In genomic region chr18:48391863-48392262, GRCh38 we compare ENCODE assay signal across 23 cellular contexts. TPM values are rescaled to one million over a fixed set of nuclear protein-coding genes. Genes with fewer than 3 reads are reported as not detected.
A peak's percentile ranks its signal among the peaks of the same experiment; 100 is the strongest.
DNase-seq lines count a peak whose midpoint lies in the region; FAIRE-seq and TF ChIP-seq lines count a peak whose summit lies in the region.
"Had no signal": no experiment of that assay in that cellular context is flagged by ENCODE, and none has a peak within 500 bp of the region (broad histone marks: within the 10 kb centered on the region; RNA-seq: fewer than 3 reads in every experiment).

No MANE protein-coding gene starts in this region.

- H3K27ac Mint-ChIP-seq in type B pancreatic cell (no peak overlapping the region), chondrocyte (ENCODE audit: unreplicated experiment) (no peak overlapping the region)

- H3K4me3 Mint-ChIP-seq in type B pancreatic cell (no peak overlapping the region), chondrocyte (ENCODE audit: unreplicated experiment) (no peak overlapping the region)

- H4K8ac ChIP-seq in H1 (ENCODE audit: extremely low read depth, insufficient read depth, low read length) (no peak overlapping the region), mesendoderm (ENCODE audit: low read depth, low read length) (no peak overlapping the region)

- H2BK5ac ChIP-seq in H1 (ENCODE audit: low read depth, low read length), result no peak overlapping the region
- no peak overlapping the region for H2BK5ac ChIP-seq in mesendoderm (ENCODE audit: low read length)

- FAIRE-seq in H1 (lab: Jason Lieb, UNC), result no peak
- FAIRE-seq: astrocyte had no signal

- H3K4me3 ChIP-seq in H1 (ENCODE audit: extremely low read depth in 1 of 4, insufficient read depth in 2 of 4, low read depth in 3 of 4, low read length in 4 of 4) (no peak overlapping the region), mesendoderm (ENCODE audit: low read length) (no peak overlapping the region)
- H3K4me3 ChIP-seq: sigmoid colon had no signal

- no peaks in the 10 kb centered on the region; a peak in 2 of 7 replicates for H3K27me3 ChIP-seq in H1 (replicated peaks in 1 of 4; ENCODE audit: control insufficient read depth in 3 of 4, extremely low read depth in 1 of 4, insufficient read depth in 3 of 4, low read length in 3 of 4)
- no peaks in the 10 kb centered on the region for H3K27me3 ChIP-seq in mesendoderm (ENCODE audit: insufficient read depth, low read length, poor library complexity)

- H2AK5ac ChIP-seq in H1 (ENCODE audit: low read depth, low read length) (no peak overlapping the region), mesendoderm (ENCODE audit: low read length) (no peak overlapping the region)

- WGBS in H1 (ENCODE audit: extremely low coverage in 1 of 2, insufficient coverage in 1 of 2, insufficient read length in 1 of 2, insufficient replicate concordance in 2 of 2, low coverage in 1 of 2, low lambda C conversion rate in 2 of 2, missing lambda C conversion rate in 1 of 2), 2 experiments, result 97% methylated on average over 3 of the region's 3 CpGs; no CpG with 5 or more reads in 1 of the 2 experiments
- no CpG with 5 or more reads among the region's 3 CpGs for WGBS in mesendoderm (ENCODE audit: extremely low coverage, insufficient coverage, low lambda C conversion rate)

- no peaks in the 10 kb centered on the region for H3K36me3 Mint-ChIP-seq in type B pancreatic cell
- H3K36me3 Mint-ChIP-seq in chondrocyte (ENCODE audit: low read depth), result peaks cover 2% of the 10 kb centered on the region

- no peak overlapping the region for H3K14ac ChIP-seq in H1 (ENCODE audit: insufficient read length)

- H2BK20ac ChIP-seq in H1 (ENCODE audit: low read length), result peak overlapping the region; percentile 76

- H3K9me3 Mint-ChIP-seq in type B pancreatic cell (no peaks in the 10 kb centered on the region), chondrocyte (ENCODE audit: low read depth) (no peaks in the 10 kb centered on the region)

- CTCF ChIA-PET in H1 (lab: Charles Lee; ENCODE audit: partially characterized antibody), result interaction anchor here (1.0 to 2.1 kb wide), 9 partner anchors 8 to 354 kb away, joined by 3 to 8 read pairs (median 5); no protein-coding TSS in a partner anchor

- H3K27ac ChIP-seq in H1 (ENCODE audit: low read depth, low read length) (no peak overlapping the region), mesendoderm (ENCODE audit: low read depth, low read length) (no peak overlapping the region)
- H3K27ac ChIP-seq: 22Rv1, epithelial cell of prostate had no signal

- no peak overlapping the region for H3K9ac ChIP-seq in H1 (replicated peaks in 1 of 4; ENCODE audit: extremely low read depth in 1 of 4, low read depth in 3 of 4, low read length in 3 of 4)
- no peak overlapping the region for H3K9ac ChIP-seq in mesendoderm (ENCODE audit: low read length)
- H3K9ac ChIP-seq: SK-N-SH had no signal

- H3K4me1 Mint-ChIP-seq in type B pancreatic cell (ENCODE audit: unreplicated experiment) (peaks cover 17% of the 10 kb centered on the region), chondrocyte (ENCODE audit: low read depth) (peaks cover 21% of the 10 kb centered on the region)

- H3K4me1 ChIP-seq in H1 (replicated peaks in 1 of 4; ENCODE audit: control insufficient read depth in 3 of 4, insufficient read depth in 4 of 4, low read length in 3 of 4) (peaks cover 0 to 5% (median 0%) of the 10 kb centered on the region in 4 experiments; a peak in 1 of 7 replicates), mesendoderm (ENCODE audit: control insufficient read depth, low read depth, low read length) (no peaks in the 10 kb centered on the region)

- H3K56ac ChIP-seq in H1 (replicated peaks; ENCODE audit: insufficient read length, low read depth, low read length), result no peak overlapping the region
- no peak overlapping the region for H3K56ac ChIP-seq in mesendoderm (ENCODE audit: low read length)

- H2BK120ac ChIP-seq in H1 (replicated peaks; ENCODE audit: low read depth, low read length) (no peak overlapping the region), mesendoderm (ENCODE audit: low read depth, low read length) (no peak overlapping the region)

- H3K27me3 Mint-ChIP-seq in type B pancreatic cell (peaks cover 11% of the 10 kb centered on the region), chondrocyte (ENCODE audit: low read depth) (peaks cover 31% of the 10 kb centered on the region)

- TF ChIP-seq EP300 in H1 (IDR thresholded peaks at IDR 0.05; ENCODE audit: borderline replicate concordance in 1 of 2, low read depth in 2 of 2, low read length in 2 of 2), result no peak

- H3K9me3 ChIP-seq in H1 (ENCODE audit: insufficient read depth in 2 of 2, low read depth in 1 of 2, low read length in 1 of 2), result no peaks in the 10 kb centered on the region
- H3K9me3 ChIP-seq: sigmoid colon, SK-N-SH had no signal

- no peak overlapping the region for H2BK12ac ChIP-seq in H1 (ENCODE audit: low read depth, low read length)

- H3K4ac ChIP-seq in H1 (replicated peaks; ENCODE audit: insufficient read length, low read depth, low read length), result no peak overlapping the region
- no peak overlapping the region for H3K4ac ChIP-seq in mesendoderm (ENCODE audit: low read depth, low read length)

- H2AFZ ChIP-seq in H1 (ENCODE audit: low read length), result no peak overlapping the region

- H3K79me2 ChIP-seq in H1 (ENCODE audit: control insufficient read depth in 1 of 2, insufficient read depth in 2 of 2, low read length in 2 of 2) (no peaks in the 10 kb centered on the region), mesendoderm (ENCODE audit: control insufficient read depth, insufficient read depth, low read length) (no peaks in the 10 kb centered on the region)

- POLR2A ChIA-PET in H1 (lab: Charles Lee; ENCODE audit: partially characterized antibody), result interaction anchor here (1.0 kb wide), 1 partner anchor 157 kb away, joined by 3 read pairs; no protein-coding TSS in a partner anchor

- TF ChIP-seq RAD21 in H1 (IDR thresholded peaks at IDR 0.05 in 1 of 2, conservative IDR thresholded peaks at IDR 0.05 in 1 of 2; ENCODE audit: low read depth in 2 of 2, low read length in 2 of 2), result no peak

- H3K23ac ChIP-seq in H1 (ENCODE audit: insufficient read length), result no peak overlapping the region
- H3K23ac ChIP-seq in mesendoderm (ENCODE audit: low read length), result no peak overlapping the region

- peaks cover 2% of the 10 kb centered on the region; the same call in 1 of the 2 replicates for H3K23me2 ChIP-seq in H1 (ENCODE audit: low read depth, low read length)

- DNase-seq in DMS 273 (lab: John Stamatoyannopoulos, UW; ENCODE audit: unreplicated experiment), result peak; percentile 77
- no peak for DNase-seq in DMS 273 treated with DMSO at 0.1 percent for 48 hours (lab: John Stamatoyannopoulos, UW)
- no peak for DNase-seq in H1 (ENCODE audit: low read depth in 1 of 2, low spot score in 2 of 2)
- DNase-seq in mesendoderm, result no peak
- DNase-seq in type B pancreatic cell (ENCODE audit: extremely low spot score, unreplicated experiment), result peak; percentile 11
- DNase-seq in DMS153 (lab: John Stamatoyannopoulos, UW), result no peak
- no peak for DNase-seq in NOMO-1 treated with DMSO at 0.1 percent for 48 hours (lab: John Stamatoyannopoulos, UW; ENCODE audit: unreplicated experiment)
- no peak for DNase-seq in chondrocyte (ENCODE audit: low spot score)
- DNase-seq: activated CD4-positive, alpha-beta T cell treated with anti-CD3 and anti-CD28 coated beads for 4 hours; activated CD8-positive, alpha-beta memory T cell treated with anti-CD3 and anti-CD28 coated beads, Interleukin-2, amount 50 U/mL, for 4 hours; activated gamma-delta T cell; glutamatergic neuron; NCI-H2029; NCI-H510A treated with DMSO at 0.1 percent for 48 hours; occipital lobe; sigmoid colon; SK-N-SH; stimulated activated CD4-positive, alpha-beta T cell treated with anti-CD3 and anti-CD28 coated beads, Interleukin-4, amount 100 ng/mL, for 24 hours; T1000 had no signal

- 0 out of 2 replicates have a peak overlapping the region, but pooled peaks have one; percentile 13 for H2BK15ac ChIP-seq in H1 (ENCODE audit: low read length)
- H2BK15ac ChIP-seq in mesendoderm (replicated peaks; ENCODE audit: low read depth), result no peak overlapping the region

- H3K18ac ChIP-seq in H1 (ENCODE audit: extremely low read depth, low read length) (no peak overlapping the region), mesendoderm (ENCODE audit: low read length) (peak overlapping the region; percentile 45)

- H4K91ac ChIP-seq in H1 (replicated peaks; ENCODE audit: insufficient read length, low read length), result no peak overlapping the region

- H3K4me2 ChIP-seq in H1 (ENCODE audit: insufficient read depth in 1 of 2, low read depth in 2 of 2, low read length in 2 of 2) (no peak overlapping the region), mesendoderm (ENCODE audit: low read length) (no peak overlapping the region)
- H3K4me2 ChIP-seq: SK-N-SH had no signal

- TF ChIP-seq CTCF in H1 (IDR thresholded peaks at IDR 0.05; ENCODE audit: control extremely low read depth in 1 of 3, insufficient read depth in 1 of 3, low read depth in 1 of 3, low read length in 3 of 3) (no peak), type B pancreatic cell (conservative IDR thresholded peaks at IDR 0.05) (no peak), chondrocyte (IDR thresholded peaks at IDR 0.05) (no peak)

- H4K5ac ChIP-seq in H1 (ENCODE audit: insufficient read length, low read depth, low read length) (no peak overlapping the region), mesendoderm (ENCODE audit: low read length) (no peak overlapping the region)

- H3K79me1 ChIP-seq in H1 (ENCODE audit: low read depth, low read length) (no peaks in the 10 kb centered on the region), mesendoderm (ENCODE audit: low read length) (no peaks in the 10 kb centered on the region)

- no peak for TF ChIP-seq POLR2A in H1 (IDR thresholded peaks at IDR 0.05; ENCODE audit: control extremely low read depth in 1 of 2, low read depth in 2 of 2, low read length in 2 of 2)

- no peaks in the 10 kb centered on the region for H4K20me1 ChIP-seq in H1 (replicated peaks in 1 of 2; ENCODE audit: control insufficient read depth in 1 of 2, insufficient read depth in 2 of 2, low read length in 2 of 2)

- H3K36me3 ChIP-seq in H1 (ENCODE audit: control insufficient read depth in 2 of 4, insufficient read depth in 4 of 4, low read length in 3 of 4) (no peaks in the 10 kb centered on the region), mesendoderm (ENCODE audit: control insufficient read depth, insufficient read depth, low read length) (no peaks in the 10 kb centered on the region)
- H3K36me3 ChIP-seq: sigmoid colon had no signal

RNA-seq across cellular contexts. Expression of gene ZBTB7C, which starts 17.3 kb away (rescaled TPM):
- 0.23 and 0.45 TPM in 2 replicates for total RNA-seq in H1 (2021; fragmentation: NEBNext Ultra II Directional; extraction: Animal tissue kit (Norgen Biotek cat#: 25700))
- 0.15 and 0.17 TPM in 2 replicates for polyA plus RNA-seq in H1 (2011; rRNA removed)
- polyA plus RNA-seq in H1 (2011; cell fraction: cytosol; rRNA removed), result 0.13 TPM
- 0.11 TPM for polyA plus RNA-seq in H1 (2011; cell fraction: nucleus; rRNA removed)
- 0.14 to 0.25 TPM (median 0.19 TPM) in 4 replicates for polyA plus RNA-seq in H1 (2012, experiment 1 of 2)
- polyA plus RNA-seq in H1 (2012, experiment 2 of 2), result 0.18 TPM
- 0.08 TPM for polyA plus RNA-seq in H1 (2013, experiment 1 of 2)
- polyA plus RNA-seq in H1 (2013, experiment 2 of 2), result 0.24 TPM
- 0.03 and 0.05 TPM in 2 replicates for polyA minus RNA-seq in H1 (2011; rRNA and poly(A)+ RNA removed)
- not detected for polyA minus RNA-seq in H1 (2011; cell fraction: cytosol; rRNA and poly(A)+ RNA removed)
- polyA minus RNA-seq in H1 (2011; cell fraction: nucleus; rRNA and poly(A)+ RNA removed), result 0.60 TPM
- 0.22 TPM for polyA plus RNA-seq in mesendoderm (2013, experiment 1 of 2)
- polyA plus RNA-seq in mesendoderm (2013, experiment 2 of 2), result 0.14 TPM
- total RNA-seq in type B pancreatic cell (ENCODE audit: low replicate concordance) (13.0 and 40.9 TPM in 2 replicates), chondrocyte (1.00 to 4.4 TPM (median 1.4 TPM) in 3 replicates)
- polyA plus RNA-seq: BJ had no signal

Comparison
In these comparisons a context has a peak if more than half of its experiments do, and no peak if none do; other contexts are left out.
1. DNase-seq: peak in DMS 273 (single experiment) and type B pancreatic cell (single experiment); none in DMS 273 treated with DMSO at 0.1 percent for 48 hours (single experiment), H1 (0 of 2), mesendoderm (single experiment), DMS153 (single experiment), NOMO-1 treated with DMSO at 0.1 percent for 48 hours (single experiment) and chondrocyte (single experiment).